9 cellular contexts compared by ENCODE assay signal in the genomic region with DNA sequence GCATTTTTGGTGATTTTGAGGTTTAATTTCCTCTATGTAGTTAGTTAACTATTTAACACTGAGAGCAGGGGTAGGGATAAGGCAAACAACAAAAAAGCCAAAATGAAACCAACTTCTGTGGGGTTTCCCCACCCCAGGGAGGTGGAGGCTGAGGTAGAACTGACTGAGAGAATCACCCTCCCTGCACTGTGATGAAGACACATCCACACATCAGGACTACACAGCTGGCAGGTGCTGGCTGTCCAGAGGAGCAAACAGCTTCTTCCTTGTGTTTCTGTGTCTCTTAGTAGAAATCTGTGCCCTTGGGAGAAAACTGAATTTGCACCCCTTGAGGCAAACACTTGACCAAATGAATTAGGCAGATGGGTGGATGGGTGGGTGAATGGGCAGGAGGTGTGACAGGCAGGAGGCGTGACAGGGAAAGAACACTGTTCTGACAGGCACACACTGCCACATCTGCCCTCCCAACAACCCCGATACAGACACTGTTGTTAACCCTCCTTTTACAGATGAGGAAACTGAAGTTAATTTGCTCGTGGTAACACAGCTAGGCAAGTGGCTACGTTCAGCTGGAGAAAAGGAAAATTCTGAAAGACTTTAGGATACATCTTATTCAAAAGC.
DNase-seq lines count a peak whose midpoint lies in the region; ATAC-seq and TF ChIP-seq lines count a peak whose summit lies in the region.
"Had no signal": no experiment of that assay in that cellular context is flagged by ENCODE, and none has a peak within 500 bp of the region (broad histone marks: within the 10 kb centered on the region; RNA-seq: fewer than 3 reads in every experiment).

No MANE protein-coding gene starts in this region.

- H3K79me2 ChIP-seq in KMS-11 (ENCODE audit: insufficient read depth, low read depth), result no peaks in the 10 kb centered on the region

- no peak for TF ChIP-seq CTCF in GM10248 (IDR thresholded peaks at IDR 0.05; ENCODE audit: control extremely low read depth, extremely low read depth, low read depth, missing control alignments)
- TF ChIP-seq CTCF in KMS-11 (conservative IDR thresholded peaks at IDR 0.05; ENCODE audit: low read depth, low read length), result no peak
- no peak for TF ChIP-seq CTCF in thyroid gland (IDR thresholded peaks at IDR 0.05)

- peak overlapping the region; percentile 43 for H3K4me2 ChIP-seq in KMS-11

- no peak overlapping the region for H3K9ac ChIP-seq in KMS-11

- peak; percentile 68 for ATAC-seq in GM21529 (IDR thresholded peaks at IDR 0.05; ENCODE audit: unreplicated experiment)
- peak; percentile 80 to 81 for ATAC-seq in activated naive CD4-positive, alpha-beta T cell treated with anti-CD3 and anti-CD28 coated beads, Interleukin-2, amount 50 U/mL, for 72 hours

- DNase-seq in GM10248 (ENCODE audit: extremely low spot score) (peak; percentile 76), middle frontal gyrus (ENCODE audit: extremely low spot score, low spot score) (no peak), NCI-H2196 treated with DMSO at 0.1 percent for 48 hours (lab: John Stamatoyannopoulos, UW; ENCODE audit: unreplicated experiment) (no peak), thyroid gland (no peak), dedifferentiated amniotic fluid mesenchymal stem cell (ENCODE audit: extremely low spot score) (no peak)
- DNase-seq in activated naive CD4-positive, alpha-beta T cell treated with anti-CD3 and anti-CD28 coated beads, Interleukin-2, amount 50 U/mL, for 72 hours (ENCODE audit: low spot score in 2 of 2), result peak in 1 of 2 donors; percentile 52

- 86 to 93% methylated on average over 4 of the region's 4 CpGs for WGBS in thyroid gland, 2 donors

- peaks cover 4% of the 10 kb centered on the region in 2 donors for H3K9me3 Mint-ChIP-seq in activated naive CD4-positive, alpha-beta T cell treated with anti-CD3 and anti-CD28 coated beads, Interleukin-2, amount 50 U/mL, for 72 hours

- H4K20me1 ChIP-seq in KMS-11 (ENCODE audit: insufficient read depth), result no peaks in the 10 kb centered on the region

- intact Hi-C loops in thyroid gland (cut with DNase I), result no loop called here

- TF ChIP-seq POLR2A in thyroid gland (IDR thresholded peaks at IDR 0.05), result no peak

- CTCF ChIA-PET in GM10248 (lab: Yijun Ruan, JAX), result interaction anchor here (0.9 to 7.9 kb wide), 5 partner anchors 8 to 278 kb away, joined by 3 to 83 read pairs (median 3); no protein-coding TSS in a partner anchor

- H3K9me3 ChIP-seq in thyroid gland, result no peaks in the 10 kb centered on the region
- H3K9me3 ChIP-seq: SJSA1 had no signal

- no peaks in the 10 kb centered on the region for H3K27me3 ChIP-seq in KMS-11 (ENCODE audit: insufficient read depth, low read depth)
- no peaks in the 10 kb centered on the region for H3K27me3 ChIP-seq in thyroid gland
- H3K27me3 ChIP-seq: SJSA1 had no signal

- H3K27ac Mint-ChIP-seq in activated naive CD4-positive, alpha-beta T cell treated with anti-CD3 and anti-CD28 coated beads, Interleukin-2, amount 50 U/mL, for 72 hours, result peak overlapping the region in 1 of 2 donors; percentile 46

- H3K36me3 Mint-ChIP-seq in activated naive CD4-positive, alpha-beta T cell treated with anti-CD3 and anti-CD28 coated beads, Interleukin-2, amount 50 U/mL, for 72 hours, result no peaks in the 10 kb centered on the region

- H3K4me3 ChIP-seq in KMS-11 (IDR thresholded peaks at IDR 0.05; ENCODE audit: insufficient read depth, low read depth, low read length), result no peak overlapping the region
- H3K4me3 ChIP-seq in thyroid gland (replicated peaks in 1 of 3), result no peak overlapping the region
- H3K4me3 ChIP-seq: SJSA1 had no signal

- H3K4me1 ChIP-seq in KMS-11 (ENCODE audit: low read depth, poor library complexity, severe bottlenecking), result peaks cover 54% of the 10 kb centered on the region
- no peaks in the 10 kb centered on the region for H3K4me1 ChIP-seq in thyroid gland
- H3K4me1 ChIP-seq: SJSA1 had no signal

- peak overlapping the region; percentile 5 for H2AFZ ChIP-seq in KMS-11 (ENCODE audit: low read depth)

- POLR2A ChIA-PET in GM10248 (lab: Yijun Ruan, JAX), result no interaction called here

- H3K27ac ChIP-seq in KMS-11 (no peak overlapping the region), thyroid gland (no peak overlapping the region)
- H3K27ac ChIP-seq: SJSA1 had no signal

- H3K36me3 ChIP-seq in KMS-11 (ENCODE audit: insufficient read depth) (no peaks in the 10 kb centered on the region), thyroid gland (no peaks in the 10 kb centered on the region)
- H3K36me3 ChIP-seq: SJSA1 had no signal
